In the genomic region with DNA sequence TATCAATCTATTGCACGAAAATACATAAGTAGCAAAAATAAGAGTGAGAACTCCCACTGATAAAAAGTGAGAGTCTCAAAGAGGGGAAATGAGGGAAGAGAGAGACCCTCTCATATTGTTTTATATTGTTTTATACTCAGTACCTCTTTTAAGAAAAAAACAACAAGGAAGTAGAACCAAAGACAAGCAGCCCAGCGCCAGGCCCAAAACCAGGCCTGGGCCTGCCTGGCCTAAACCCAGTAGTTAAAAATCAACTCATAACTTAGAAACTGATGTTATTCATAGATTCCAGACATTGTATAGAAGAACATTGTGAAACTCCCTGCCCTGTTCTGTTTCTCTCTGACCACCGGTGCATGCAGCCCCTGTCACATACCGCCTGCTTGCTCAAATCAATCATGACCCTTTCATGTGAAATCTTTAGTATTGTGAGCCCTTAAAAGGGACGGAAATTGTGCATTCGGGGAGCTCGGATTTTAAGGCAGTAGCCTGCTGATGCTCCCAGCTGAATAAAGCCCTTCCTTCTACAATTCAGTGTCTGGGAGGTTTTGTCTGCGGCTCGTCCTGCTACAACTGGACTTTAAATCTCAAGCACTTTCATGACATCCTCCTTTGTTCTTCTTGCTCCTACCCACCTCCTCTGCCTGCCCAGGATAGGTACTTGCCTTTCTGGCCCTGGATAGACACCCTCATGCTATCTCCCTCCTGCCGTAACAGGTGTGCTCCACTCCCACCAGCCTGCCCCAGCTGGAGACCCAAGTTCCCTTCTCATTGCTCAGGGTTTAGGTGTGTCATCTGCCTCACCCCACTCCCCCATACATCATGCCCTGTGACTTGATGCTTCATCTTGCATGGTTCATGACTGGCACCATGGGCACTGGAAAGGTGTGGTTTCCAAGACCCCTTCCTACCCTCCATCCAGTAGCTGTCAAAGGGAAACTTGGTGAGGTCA, we compare ENCODE assay signal across 16 cellular contexts. TPM values are rescaled to one million over a fixed set of nuclear protein-coding genes. Genes with fewer than 3 reads are reported as not detected.
DNase-seq lines count a peak whose midpoint lies in the region; ATAC-seq, FAIRE-seq and TF ChIP-seq lines count a peak whose summit lies in the region.
"Not testable (repeated sequence)": the region's sequence is repeated elsewhere in the genome, so short reads cannot be mapped to it uniquely, and the experiment has no call there.
"Had no signal": no experiment of that assay in that cellular context is flagged by ENCODE, and none has a peak within 500 bp of the region (broad histone marks: within the 10 kb centered on the region; RNA-seq: fewer than 3 reads in every experiment).

No MANE protein-coding gene starts in this region.

- not testable (repeated sequence) for H3K27me3 ChIP-seq in SU-DHL-6 (ENCODE audit: low read length)

- peak overlapping the region; percentile 74 for H3K9ac ChIP-seq in SU-DHL-6 (ENCODE audit: low read length)

- not testable (repeated sequence) for H3K36me3 ChIP-seq in SU-DHL-6 (ENCODE audit: low read length)

- H4K20me1 ChIP-seq in SU-DHL-6 (ENCODE audit: low read depth, low read length), result not testable (repeated sequence)

- not testable (repeated sequence) for TF ChIP-seq POLR2A in GM12892 (IDR thresholded peaks at IDR 0.05; ENCODE audit: low read depth, low read length)

- not testable (repeated sequence) for TF ChIP-seq RAD21 in Ishikawa (IDR thresholded peaks at IDR 0.05; ENCODE audit: low read depth)

- peaks cover 34% of the 10 kb centered on the region for H3K36me3 Mint-ChIP-seq in memory B cell
- H3K36me3 Mint-ChIP-seq in stimulated activated memory B cell treated with anti-CD40 and anti-IgM and Interleukin-4, amounts not matched to agents 10 μg/mL and 1 μg/mL and 100 μg/mL, for 72 hours, result peaks cover 92% of the 10 kb centered on the region

- not testable (repeated sequence) for H3K27me3 Mint-ChIP-seq in memory B cell; stimulated activated memory B cell treated with anti-CD40 and anti-IgM and Interleukin-4, amounts not matched to agents 10 μg/mL and 1 μg/mL and 100 μg/mL, for 72 hours

- peak; percentile 81 for DNase-seq in Caki2 (ENCODE audit: low read depth)
- DNase-seq in GM12892 (ENCODE audit: insufficient read length); memory B cell (ENCODE audit: low spot score in 2 of 2): not testable (repeated sequence)

- not testable (repeated sequence) for H2AFZ ChIP-seq in SU-DHL-6 (ENCODE audit: low read depth, low read length, severe bottlenecking)

- not testable (repeated sequence) for H3K9me3 ChIP-seq in SU-DHL-6 (ENCODE audit: insufficient read depth, low read length)

- peak; percentile 40 for FAIRE-seq in GM12892 (lab: Jason Lieb, UNC)

- not testable (repeated sequence) for TF ChIP-seq CTCF in SU-DHL-6 (IDR thresholded peaks at IDR 0.05; ENCODE audit: insufficient read depth, low read length, poor library complexity, severe bottlenecking)

- H3K9me2 ChIP-seq in SU-DHL-6 (replicated peaks; ENCODE audit: insufficient read depth, low read length), result not testable (repeated sequence)

- H3K4me2 ChIP-seq in SU-DHL-6 (ENCODE audit: low read depth, low read length, poor library complexity, severe bottlenecking), result peak overlapping the region; percentile 83

- in situ Hi-C loops in Caki2 (cut with HindIII; ENCODE audit: low pct_unique_long_range_greater_than_20kb, low sequenced_read_pairs), result not testable (repeated sequence)

- H3K79me2 ChIP-seq in SU-DHL-6 (ENCODE audit: insufficient read depth, low read length), result peaks cover 62% of the 10 kb centered on the region

- H3K4me1 Mint-ChIP-seq in memory B cell, result peaks cover 40% of the 10 kb centered on the region
- peaks cover 74% of the 10 kb centered on the region for H3K4me1 Mint-ChIP-seq in stimulated activated memory B cell treated with anti-CD40 and anti-IgM and Interleukin-4, amounts not matched to agents 10 μg/mL and 1 μg/mL and 100 μg/mL, for 72 hours

- H3K27ac ChIP-seq in SU-DHL-6 (ENCODE audit: low read depth, low read length), result peak overlapping the region; percentile 87

- not testable (repeated sequence) for H3K9me3 Mint-ChIP-seq in memory B cell; stimulated activated memory B cell treated with anti-CD40 and anti-IgM and Interleukin-4, amounts not matched to agents 10 μg/mL and 1 μg/mL and 100 μg/mL, for 72 hours

- ATAC-seq in esophagus mucosa, result peak; percentile 26
- ATAC-seq in memory B cell (ENCODE audit: low read depth); stimulated activated memory B cell treated with anti-CD40 and anti-IgM and Interleukin-4, amounts not matched to agents 10 μg/mL and 1 μg/mL and 100 μg/mL, for 72 hours: not testable (repeated sequence)

- TF ChIP-seq EP300 in Ishikawa (IDR thresholded peaks at IDR 0.05; ENCODE audit: borderline replicate concordance), result peak; percentile 81

- peak overlapping the region; percentile 86 for H3K27ac Mint-ChIP-seq in memory B cell
- peak overlapping the region; percentile 77 for H3K27ac Mint-ChIP-seq in stimulated activated memory B cell treated with anti-CD40 and anti-IgM and Interleukin-4, amounts not matched to agents 10 μg/mL and 1 μg/mL and 100 μg/mL, for 72 hours

- peaks cover 20% of the 10 kb centered on the region; the same call in 1 of the 2 replicates for H3F3A ChIP-seq in SU-DHL-6 (ENCODE audit: insufficient read depth)

- peak overlapping the region; percentile 49 for H3K4me3 Mint-ChIP-seq in memory B cell
- peak overlapping the region; percentile 16 for H3K4me3 Mint-ChIP-seq in stimulated activated memory B cell treated with anti-CD40 and anti-IgM and Interleukin-4, amounts not matched to agents 10 μg/mL and 1 μg/mL and 100 μg/mL, for 72 hours

- H3K4me3 ChIP-seq in SU-DHL-6 (ENCODE audit: insufficient read depth, low read length, poor library complexity, severe bottlenecking), result not testable (repeated sequence)

TF ChIP-seq in Ishikawa, 13 proteins besides CTCF, POLR2A, EP300 and RAD21:
- TF ChIP-seq NFIC (IDR thresholded peaks at IDR 0.05) (peak; percentile 17; the same call in 1 of the 2 replicates), TCF12 (IDR thresholded peaks at IDR 0.05; ENCODE audit: low read depth) (peak; percentile 79), FOXM1 (IDR thresholded peaks at IDR 0.05; ENCODE audit: borderline replicate concordance, low read depth) (peak; percentile 75), TEAD4 (IDR thresholded peaks at IDR 0.05) (peak; percentile 39; the same call in 1 of the 2 replicates), YY1 (IDR thresholded peaks at IDR 0.05; ENCODE audit: low read depth) (0 out of 2 replicates have a peak, but pooled peaks have one; percentile 3)

RNA-seq across cellular contexts. Expression of gene RHEX, which starts 5.6 kb away (rescaled TPM):
- 0.14 and 1.1 TPM in 2 replicates for total RNA-seq in Caki2 (2014; rRNA removed; shearing (Covaris generic); ENCODE audit: low replicate concordance)
- 1.8 TPM for polyA plus RNA-seq in GM12892 (2012; ENCODE audit: missing spikeins)
- 0.48 TPM for total RNA-seq in esophagus mucosa
- total RNA-seq: Caco-2; CD8-positive, alpha-beta T cell; H1; MCF 10A; PC-3; RPMI7951; SJCRH30 had no signal
- polyA plus RNA-seq: AG04450, H1 had no signal

RNA-seq across cellular contexts. Expression of gene CTSE, which starts 34.9 kb away (rescaled TPM):
- 0.54 TPM in 1 of 2 replicates, not detected in the other for total RNA-seq in Caki2 (2014; rRNA removed; shearing (Covaris generic); ENCODE audit: low replicate concordance)
- polyA plus RNA-seq in GM12892 (2012; ENCODE audit: missing spikeins), result not detected
- total RNA-seq in esophagus mucosa, result 0.12 TPM
- total RNA-seq: CD8-positive, alpha-beta T cell; H1; Right ventricle myocardium inferior; SJCRH30 had no signal
- polyA plus RNA-seq: AG04450 had no signal

RNA-seq across cellular contexts. Expression of gene RAB7B, which starts 55.4 kb away (rescaled TPM):
- 1.1 and 1.4 TPM in 2 replicates for total RNA-seq in Caki2 (2014; rRNA removed; shearing (Covaris generic); ENCODE audit: low replicate concordance)
- polyA plus RNA-seq in GM12892 (2012; ENCODE audit: missing spikeins), result not detected
- 18.9 TPM for total RNA-seq in esophagus mucosa
- total RNA-seq: Caco-2; CD8-positive, alpha-beta T cell; H1; PC-3; SJCRH30 had no signal

RNA-seq across cellular contexts. Expression of gene AVPR1B, which starts 58.6 kb away (rescaled TPM):
- not detected in 2 replicates for total RNA-seq in Caki2 (2014; rRNA removed; shearing (Covaris generic); ENCODE audit: low replicate concordance)
- not detected for polyA plus RNA-seq in GM12892 (2012; ENCODE audit: missing spikeins)
- total RNA-seq in esophagus mucosa, result not detected
- total RNA-seq: Caco-2; CD8-positive, alpha-beta T cell; MCF 10A; Right ventricle myocardium inferior; RPMI7951 had no signal
- polyA plus RNA-seq: AG04450 had no signal
